Comparison of ENCODE assay signal across 16 cellular contexts in genomic region chr1:106619080-106619826, GRCh38.
DNase-seq lines count a peak whose midpoint lies in the region; ATAC-seq and TF ChIP-seq lines count a peak whose summit lies in the region.
"Had no signal": no experiment of that assay in that cellular context is flagged by ENCODE, and none has a peak within 500 bp of the region (broad histone marks: within the 10 kb centered on the region; RNA-seq: fewer than 3 reads in every experiment).

No MANE protein-coding gene starts in this region.

- no peak overlapping the region for H3K4me3 Mint-ChIP-seq in chondrocyte (ENCODE audit: unreplicated experiment)
- no peak overlapping the region for H3K4me3 Mint-ChIP-seq in stimulated activated effector memory CD8-positive, alpha-beta T cell treated with anti-CD3 and anti-CD28 coated beads, Interleukin-12 subunit alpha, Interleukin-12 subunit beta, amount 100 ng/mL, for 72 hours
- H3K4me3 Mint-ChIP-seq: CD4-positive, CD25-positive, alpha-beta regulatory T cell; CD8-positive, alpha-beta memory T cell; GM23338 had no signal

- no peak overlapping the region for H3K4me3 ChIP-seq in lower lobe of right lung
- H3K4me3 ChIP-seq: GM23338 had no signal

- H3K27me3 ChIP-seq in lower lobe of right lung (ENCODE audit: low read depth), result no peaks in the 10 kb centered on the region
- H3K27me3 ChIP-seq: BE2C had no signal

- H3K4me1 ChIP-seq in lower lobe of right lung, result no peaks in the 10 kb centered on the region
- H3K4me1 ChIP-seq: BE2C had no signal

- H3K36me3 ChIP-seq in lower lobe of right lung, result no peaks in the 10 kb centered on the region
- H3K36me3 ChIP-seq: BE2C had no signal

- no peaks in the 10 kb centered on the region for H3K27me3 Mint-ChIP-seq in chondrocyte (ENCODE audit: low read depth)
- H3K27me3 Mint-ChIP-seq: CD4-positive, CD25-positive, alpha-beta regulatory T cell; CD8-positive, alpha-beta memory T cell had no signal

- no peaks in the 10 kb centered on the region for H3K36me3 Mint-ChIP-seq in chondrocyte (ENCODE audit: low read depth)
- no peaks in the 10 kb centered on the region for H3K36me3 Mint-ChIP-seq in stimulated activated effector memory CD8-positive, alpha-beta T cell treated with anti-CD3 and anti-CD28 coated beads, Interleukin-12 subunit alpha, Interleukin-12 subunit beta, amount 100 ng/mL, for 72 hours
- H3K36me3 Mint-ChIP-seq: CD4-positive, CD25-positive, alpha-beta regulatory T cell; CD8-positive, alpha-beta memory T cell had no signal

- ATAC-seq in lower lobe of right lung (peak in 1 of 2 donors; percentile 38), HG03432 (IDR thresholded peaks at IDR 0.05; ENCODE audit: unreplicated experiment) (no peak), omental fat pad (ENCODE audit: low FRiP score) (no peak)
- peak; percentile 13 for ATAC-seq in stimulated activated effector memory CD8-positive, alpha-beta T cell treated with anti-CD3 and anti-CD28 coated beads, Interleukin-12 subunit alpha, Interleukin-12 subunit beta, amount 100 ng/mL, for 72 hours
- ATAC-seq: GM23338 had no signal

- DNase-seq in chondrocyte (ENCODE audit: low spot score) (peak; percentile 71), lower lobe of right lung (peak; percentile 35), omental fat pad (ENCODE audit: low spot score) (no peak), DMS153 treated with DMSO at 0.1 percent for 48 hours (lab: John Stamatoyannopoulos, UW; ENCODE audit: unreplicated experiment) (no peak)
- DNase-seq in stimulated activated effector memory CD8-positive, alpha-beta T cell treated with anti-CD3 and anti-CD28 coated beads, Interleukin-12 subunit alpha, Interleukin-12 subunit beta, amount 100 ng/mL, for 72 hours (ENCODE audit: low spot score in 2 of 2), result no peak
- DNase-seq: ACHN; BE2C; C1 segment of cervical spinal cord; CD4-positive, CD25-positive, alpha-beta regulatory T cell; CD8-positive, alpha-beta memory T cell; COR-L47; DMS 273 treated with DMSO at 0.1 percent for 48 hours; HCEC 1CT; IMR-90 had no signal

- intact Hi-C loops in lower lobe of right lung (cut with DNase I), result no loop called here

- no peak for TF ChIP-seq CTCF in chondrocyte (IDR thresholded peaks at IDR 0.05)
- no peak for TF ChIP-seq CTCF in lower lobe of right lung (IDR thresholded peaks at IDR 0.05)
- TF ChIP-seq CTCF in omental fat pad (IDR thresholded peaks at IDR 0.05), result no peak

- H3K27ac ChIP-seq in lower lobe of right lung, result no peak overlapping the region

- H3K9me3 ChIP-seq in lower lobe of right lung, result peaks cover 2% of the 10 kb centered on the region
- H3K9me3 ChIP-seq: BE2C had no signal

- H3K27ac Mint-ChIP-seq in chondrocyte (ENCODE audit: unreplicated experiment), result no peak overlapping the region
- no peak overlapping the region for H3K27ac Mint-ChIP-seq in stimulated activated effector memory CD8-positive, alpha-beta T cell treated with anti-CD3 and anti-CD28 coated beads, Interleukin-12 subunit alpha, Interleukin-12 subunit beta, amount 100 ng/mL, for 72 hours
- H3K27ac Mint-ChIP-seq: CD4-positive, CD25-positive, alpha-beta regulatory T cell; CD8-positive, alpha-beta memory T cell; GM23338 had no signal

- no peaks in the 10 kb centered on the region for H3K4me1 Mint-ChIP-seq in chondrocyte (ENCODE audit: low read depth)
- H3K4me1 Mint-ChIP-seq in stimulated activated effector memory CD8-positive, alpha-beta T cell treated with anti-CD3 and anti-CD28 coated beads, Interleukin-12 subunit alpha, Interleukin-12 subunit beta, amount 100 ng/mL, for 72 hours, result no peaks in the 10 kb centered on the region
- H3K4me1 Mint-ChIP-seq: CD4-positive, CD25-positive, alpha-beta regulatory T cell; CD8-positive, alpha-beta memory T cell; GM23338 had no signal

- peaks cover 4% of the 10 kb centered on the region for H3K9me3 Mint-ChIP-seq in chondrocyte (ENCODE audit: low read depth)
- peaks cover 15% of the 10 kb centered on the region for H3K9me3 Mint-ChIP-seq in stimulated activated effector memory CD8-positive, alpha-beta T cell treated with anti-CD3 and anti-CD28 coated beads, Interleukin-12 subunit alpha, Interleukin-12 subunit beta, amount 100 ng/mL, for 72 hours

Comparison
In these comparisons a context has a peak if more than half of its experiments do, and no peak if none do; other contexts are left out.
1. DNase-seq: peak in chondrocyte (single experiment) and lower lobe of right lung (single experiment); none in stimulated activated effector memory CD8-positive, alpha-beta T cell treated with anti-CD3 and anti-CD28 coated beads, Interleukin-12 subunit alpha, Interleukin-12 subunit beta, amount 100 ng/mL, for 72 hours (0 of 2), omental fat pad (single experiment) and DMS153 treated with DMSO at 0.1 percent for 48 hours (single experiment).